Comparison of ENCODE assay signal across 1 cellular context in the genomic region with DNA sequence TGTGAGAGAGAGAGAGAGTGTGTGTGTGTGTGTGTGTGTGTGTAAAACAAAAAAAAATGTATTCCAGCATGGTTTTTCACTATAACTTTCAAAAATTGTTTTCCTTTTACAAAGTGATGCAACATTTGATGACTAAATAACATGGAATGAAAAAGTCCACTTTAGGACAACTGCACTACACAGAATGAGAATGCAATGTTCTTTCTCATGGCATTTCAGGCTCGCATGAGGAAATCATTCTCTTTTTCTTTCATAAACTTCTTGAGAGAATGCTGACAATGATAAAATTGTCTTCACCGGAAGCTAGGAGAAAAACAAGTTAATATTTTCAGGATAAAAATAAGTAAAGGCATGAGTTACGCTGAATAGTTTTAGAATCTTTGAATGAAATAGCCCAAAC.
TF ChIP-seq lines count a peak whose summit lies in the region.

No MANE protein-coding gene starts in this region.

TF ChIP-seq in IMR-90, 13 proteins besides CTCF, POLR2A, EP300 and RAD21 (continued from another document):
- TF ChIP-seq, protein P1, sequence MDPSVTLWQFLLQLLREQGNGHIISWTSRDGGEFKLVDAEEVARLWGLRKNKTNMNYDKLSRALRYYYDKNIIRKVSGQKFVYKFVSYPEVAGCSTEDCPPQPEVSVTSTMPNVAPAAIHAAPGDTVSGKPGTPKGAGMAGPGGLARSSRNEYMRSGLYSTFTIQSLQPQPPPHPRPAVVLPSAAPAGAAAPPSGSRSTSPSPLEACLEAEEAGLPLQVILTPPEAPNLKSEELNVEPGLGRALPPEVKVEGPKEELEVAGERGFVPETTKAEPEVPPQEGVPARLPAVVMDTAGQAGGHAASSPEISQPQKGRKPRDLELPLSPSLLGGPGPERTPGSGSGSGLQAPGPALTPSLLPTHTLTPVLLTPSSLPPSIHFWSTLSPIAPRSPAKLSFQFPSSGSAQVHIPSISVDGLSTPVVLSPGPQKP (IDR thresholded peaks at IDR 0.05; ENCODE audit: borderline replicate concordance, low read depth, low read length), result no peak
- no peak for TF ChIP-seq SMC3 (IDR thresholded peaks at IDR 0.05; ENCODE audit: low read depth, low read length)
